ENCODE assay signal across 9 cellular contexts in the genomic region with DNA sequence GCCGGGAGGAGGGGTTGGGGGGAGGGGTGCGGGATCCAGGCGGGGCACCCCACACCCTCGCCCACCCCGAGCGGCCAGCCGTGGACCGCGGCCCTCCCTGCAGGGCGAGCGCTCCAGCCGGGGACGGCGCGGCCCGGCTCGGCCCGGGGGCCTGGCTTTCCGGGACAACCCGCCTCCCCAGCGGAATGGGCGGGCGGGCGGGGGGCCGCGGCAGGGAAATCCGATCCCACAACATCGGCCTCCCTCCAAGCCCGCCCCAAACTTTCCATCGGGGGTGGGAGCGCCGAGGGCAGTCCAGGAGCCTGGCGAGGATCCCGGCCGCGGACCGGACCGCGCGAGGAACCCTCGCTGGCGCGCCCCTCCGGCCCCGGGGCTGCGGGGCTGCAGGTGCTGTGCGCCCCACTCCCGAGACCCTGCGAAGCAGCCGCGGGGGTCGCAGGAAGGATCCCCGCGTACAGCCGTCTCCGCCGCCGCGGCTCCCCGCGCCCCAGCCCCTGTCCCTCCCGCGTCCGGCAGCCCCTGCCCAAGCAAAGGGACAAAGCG. TPM values are rescaled to one million over a fixed set of nuclear protein-coding genes. Genes with fewer than 3 reads are reported as not detected.
DNase-seq lines count a peak whose midpoint lies in the region; ATAC-seq, FAIRE-seq and TF ChIP-seq lines count a peak whose summit lies in the region.
"Had no signal": no experiment of that assay in that cellular context is flagged by ENCODE, and none has a peak within 500 bp of the region (broad histone marks: within the 10 kb centered on the region; RNA-seq: fewer than 3 reads in every experiment).

No MANE protein-coding gene starts in this region.

- DNase-seq in NCI-H82 (lab: John Stamatoyannopoulos, UW): peak; percentile 63
- DNase-seq in NCI-H82 treated with DMSO at 0.1 percent for 48 hours (lab: John Stamatoyannopoulos, UW; ENCODE audit: unreplicated experiment): no peak
- peak; percentile 69 for DNase-seq in astrocyte (ENCODE audit: low read depth)
- peak; percentile 90 for DNase-seq in hepatocyte (ENCODE audit: low spot score)
- DNase-seq in MV-4-11 (lab: John Stamatoyannopoulos, UW): no peak

- H3K4me1 ChIP-seq in HUES64 (ENCODE audit: insufficient read depth, low read length): peaks cover 32% of the 10 kb centered on the region
- peaks cover 30% of the 10 kb centered on the region for H3K4me1 ChIP-seq in astrocyte (ENCODE audit: insufficient read depth, low read length)
- peaks cover 38% of the 10 kb centered on the region for H3K4me1 ChIP-seq in hepatocyte (ENCODE audit: insufficient read depth)
- H3K4me1 ChIP-seq in rectal smooth muscle tissue (ENCODE audit: control insufficient read depth, insufficient read depth, low read length): peaks cover 19% of the 10 kb centered on the region

- H3K36me3 ChIP-seq in HUES64 (ENCODE audit: insufficient read depth, low read length) (peaks cover 32% of the 10 kb centered on the region), astrocyte (ENCODE audit: insufficient read depth, low read length) (peaks cover 14% of the 10 kb centered on the region), hepatocyte (replicated peaks; ENCODE audit: insufficient read depth, low read depth) (no peaks in the 10 kb centered on the region), rectal smooth muscle tissue (ENCODE audit: control insufficient read depth, insufficient read depth, low read length) (peaks cover 19% of the 10 kb centered on the region)

- no peak for ATAC-seq in GM18520 (IDR thresholded peaks at IDR 0.05; ENCODE audit: unreplicated experiment)

- FAIRE-seq in astrocyte (lab: Jason Lieb, UNC): no peak
- FAIRE-seq: islet of Langerhans had no signal

- H3K4me3 ChIP-seq in HUES64 (ENCODE audit: low read length) (peak overlapping the region; percentile 96), astrocyte (ENCODE audit: insufficient read depth, low read depth, low read length) (peak overlapping the region; percentile 83), hepatocyte (peak overlapping the region; percentile 100), rectal smooth muscle tissue (ENCODE audit: low read length) (peak overlapping the region; percentile 82)

- peaks cover 45% of the 10 kb centered on the region for H3K79me2 ChIP-seq in astrocyte (ENCODE audit: insufficient read depth, low read length)
- peaks cover 54% of the 10 kb centered on the region for H3K79me2 ChIP-seq in hepatocyte

- H3K4me3 Mint-ChIP-seq in astrocyte (ENCODE audit: unreplicated experiment): no peak overlapping the region

- H3K9me3 Mint-ChIP-seq in astrocyte (ENCODE audit: unreplicated experiment): no peaks in the 10 kb centered on the region

- no peaks in the 10 kb centered on the region for H3K9me3 ChIP-seq in HUES64 (ENCODE audit: insufficient read depth, low read depth, low read length)
- no peaks in the 10 kb centered on the region for H3K9me3 ChIP-seq in astrocyte (ENCODE audit: insufficient read depth, low read depth, low read length)
- no peaks in the 10 kb centered on the region for H3K9me3 ChIP-seq in hepatocyte (ENCODE audit: low read depth)

- H3K9ac ChIP-seq in HUES64 (ENCODE audit: low read depth, low read length): peak overlapping the region; percentile 99
- peak overlapping the region; percentile 92 for H3K9ac ChIP-seq in astrocyte (ENCODE audit: low read length)
- peak overlapping the region; percentile 58 for H3K9ac ChIP-seq in rectal smooth muscle tissue (ENCODE audit: low read length)

- H3K4me2 ChIP-seq in astrocyte (ENCODE audit: low read length): peak overlapping the region; percentile 98
- H3K4me2 ChIP-seq in hepatocyte: peak overlapping the region; percentile 99

- H3K27me3 Mint-ChIP-seq in astrocyte (ENCODE audit: low read depth, unreplicated experiment): no peaks in the 10 kb centered on the region

- peaks cover 14% of the 10 kb centered on the region for H3K4me1 Mint-ChIP-seq in astrocyte (ENCODE audit: low read depth, unreplicated experiment)

- no peaks in the 10 kb centered on the region for H3K36me3 Mint-ChIP-seq in astrocyte (ENCODE audit: low read depth, unreplicated experiment)

- H4K20me1 ChIP-seq in astrocyte (ENCODE audit: insufficient read depth, low read length): peaks cover 36% of the 10 kb centered on the region
- H4K20me1 ChIP-seq in hepatocyte (ENCODE audit: insufficient read depth, poor library complexity, severe bottlenecking): peaks cover 38% of the 10 kb centered on the region

- H3K27ac ChIP-seq in HUES64 (ENCODE audit: low read depth, low read length): peak overlapping the region; percentile 97
- peak overlapping the region; percentile 72 for H3K27ac ChIP-seq in astrocyte (ENCODE audit: low read depth, low read length)
- peak overlapping the region; percentile 100 for H3K27ac ChIP-seq in hepatocyte
- peak overlapping the region; percentile 98 for H3K27ac ChIP-seq in rectal smooth muscle tissue (ENCODE audit: low read depth, low read length)

- no peak overlapping the region for H3K27ac Mint-ChIP-seq in astrocyte (ENCODE audit: unreplicated experiment)

- H2AFZ ChIP-seq in astrocyte (ENCODE audit: low read depth, low read length) (peak overlapping the region; percentile 74), hepatocyte (peak overlapping the region; percentile 91)

- TF ChIP-seq CTCF in astrocyte (IDR thresholded peaks at IDR 0.05; ENCODE audit: insufficient read depth, low read depth, low read length) (no peak), hepatocyte (IDR thresholded peaks at IDR 0.05; ENCODE audit: poor library complexity) (no peak)

- H3K27me3 ChIP-seq in HUES64 (ENCODE audit: insufficient read depth, low read length) (peaks cover 5% of the 10 kb centered on the region; the same call in 1 of the 2 replicates), astrocyte (ENCODE audit: insufficient read depth, low read length) (no peaks in the 10 kb centered on the region), hepatocyte (no peaks in the 10 kb centered on the region), rectal smooth muscle tissue (ENCODE audit: control insufficient read depth, insufficient read depth, low read length) (peaks cover 2% of the 10 kb centered on the region)

- H3K9me2 ChIP-seq in hepatocyte (replicated peaks; ENCODE audit: insufficient read depth): no peaks in the 10 kb centered on the region

- under 1% methylated on average over 63 of the region's 65 CpGs for WGBS in HUES64
- no CpG with 5 or more reads among the region's 65 CpGs for WGBS in hepatocyte (ENCODE audit: low lambda C conversion rate, missing lambda C conversion rate)

RNA-seq across cellular contexts. Expression of a gene that starts 0.5 kb away (rescaled TPM):
- 46.9 TPM for polyA plus RNA-seq in HUES64 (2013, experiment 1 of 2)
- polyA plus RNA-seq in HUES64 (2013, experiment 2 of 2): 53.7 TPM
- total RNA-seq in astrocyte: 30.7 and 32.8 TPM in 2 replicates
- total RNA-seq in hepatocyte: 30.2 and 37.5 TPM in 2 replicates
- polyA plus RNA-seq in hepatocyte: 28.6 and 33.4 TPM in 2 replicates

RNA-seq across cellular contexts. Expression of a gene that starts 11.5 kb away (rescaled TPM):
- 10.5 TPM for polyA plus RNA-seq in HUES64 (2013, experiment 1 of 2)
- 11.7 TPM for polyA plus RNA-seq in HUES64 (2013, experiment 2 of 2)
- total RNA-seq in astrocyte (11.9 and 13.7 TPM in 2 replicates), hepatocyte (9.0 and 13.6 TPM in 2 replicates)
- polyA plus RNA-seq in hepatocyte: 25.6 and 34.9 TPM in 2 replicates

RNA-seq across cellular contexts. Expression of a gene that starts 25.5 kb away (rescaled TPM):
- 1.4 TPM for polyA plus RNA-seq in HUES64 (2013, experiment 1 of 2)
- polyA plus RNA-seq in HUES64 (2013, experiment 2 of 2): 0.95 TPM
- 2.5 and 3.3 TPM in 2 replicates for total RNA-seq in astrocyte
- total RNA-seq in hepatocyte: 1.8 and 2.0 TPM in 2 replicates
- polyA plus RNA-seq in hepatocyte: 4.4 and 4.7 TPM in 2 replicates

RNA-seq across cellular contexts. Expression of a gene that starts 53.3 kb away (rescaled TPM):
- 15.1 TPM for polyA plus RNA-seq in HUES64 (2013, experiment 1 of 2)
- polyA plus RNA-seq in HUES64 (2013, experiment 2 of 2): 13.8 TPM
- total RNA-seq in astrocyte: 5.6 and 6.5 TPM in 2 replicates
- total RNA-seq in hepatocyte: 17.0 and 17.1 TPM in 2 replicates
- 23.7 and 25.8 TPM in 2 replicates for polyA plus RNA-seq in hepatocyte

Comparison
In these comparisons a context has a peak if more than half of its experiments do, and no peak if none do; other contexts are left out.
1. DNase-seq: peak in NCI-H82 (single experiment), astrocyte (single experiment) and hepatocyte (single experiment); none in NCI-H82 treated with DMSO at 0.1 percent for 48 hours (single experiment) and MV-4-11 (single experiment).
2. Peak in every context shown above with its lines, with median percentiles within 50 percentile points of each other: H3K27ac ChIP-seq, H3K4me3 ChIP-seq and H3K9ac ChIP-seq.